Comparison of ENCODE assay signal across 10 cellular contexts in genomic region chr4:102610007-102610406, GRCh38.
DNase-seq lines count a peak whose midpoint lies in the region; ATAC-seq and TF ChIP-seq lines count a peak whose summit lies in the region.
"Had no signal": no experiment of that assay in that cellular context is flagged by ENCODE, and none has a peak within 500 bp of the region (broad histone marks: within the 10 kb centered on the region; RNA-seq: fewer than 3 reads in every experiment).

No MANE protein-coding gene starts in this region.

- H3K4me1 Mint-ChIP-seq in chondrocyte (ENCODE audit: low read depth) = no peaks in the 10 kb centered on the region

- H3K56ac ChIP-seq in mesendoderm (ENCODE audit: low read length) = no peak overlapping the region

- H3K36me3 Mint-ChIP-seq in chondrocyte (ENCODE audit: low read depth) = peaks cover 41% of the 10 kb centered on the region

- no peak overlapping the region for H2BK5ac ChIP-seq in mesendoderm (ENCODE audit: low read length)

- H3K27ac Mint-ChIP-seq in chondrocyte (ENCODE audit: unreplicated experiment) = no peak overlapping the region

- no peak overlapping the region for H3K23ac ChIP-seq in mesendoderm (ENCODE audit: low read length)

- no peaks in the 10 kb centered on the region for H3K36me3 ChIP-seq in mesendoderm (ENCODE audit: control insufficient read depth, insufficient read depth, low read length)

- no peak overlapping the region for H3K4me3 ChIP-seq in mesendoderm (ENCODE audit: low read length)

- no peak overlapping the region for H4K8ac ChIP-seq in mesendoderm (ENCODE audit: low read depth, low read length)

- H2BK15ac ChIP-seq in mesendoderm (replicated peaks; ENCODE audit: low read depth) = no peak overlapping the region

- no peak overlapping the region for H3K18ac ChIP-seq in mesendoderm (ENCODE audit: low read length)

- no peaks in the 10 kb centered on the region for H3K27me3 ChIP-seq in mesendoderm (ENCODE audit: insufficient read depth, low read length, poor library complexity)

- no peaks in the 10 kb centered on the region for H3K79me2 ChIP-seq in mesendoderm (ENCODE audit: control insufficient read depth, insufficient read depth, low read length)

- no peaks in the 10 kb centered on the region for H3K27me3 Mint-ChIP-seq in chondrocyte (ENCODE audit: low read depth)

- H3K79me1 ChIP-seq in mesendoderm (ENCODE audit: low read length) = no peaks in the 10 kb centered on the region

- no peaks in the 10 kb centered on the region for H3K9me3 Mint-ChIP-seq in chondrocyte (ENCODE audit: low read depth)

- H3K4me1 ChIP-seq in mesendoderm (ENCODE audit: control insufficient read depth, low read depth, low read length) = peaks cover 6% of the 10 kb centered on the region

- H3K4me3 Mint-ChIP-seq in chondrocyte (ENCODE audit: unreplicated experiment) = no peak overlapping the region

- no peak overlapping the region for H4K5ac ChIP-seq in mesendoderm (ENCODE audit: low read length)

- H3K9ac ChIP-seq in mesendoderm (ENCODE audit: low read length) = no peak overlapping the region

- no peak overlapping the region for H3K4me2 ChIP-seq in mesendoderm (ENCODE audit: low read length)

- peak; percentile 19 for DNase-seq in A172 (ENCODE audit: low spot score)
- DNase-seq in ELR (ENCODE audit: low read depth) = peak; percentile 27
- peak; percentile 9 for DNase-seq in NCI-H69 (lab: John Stamatoyannopoulos, UW)
- DNase-seq in chondrocyte (ENCODE audit: low spot score) = no peak
- no peak for DNase-seq in NCI-H146 treated with DMSO at 0.1 percent for 48 hours (lab: John Stamatoyannopoulos, UW; ENCODE audit: unreplicated experiment)
- no peak for DNase-seq in foreskin melanocyte
- DNase-seq in mesendoderm = no peak
- DNase-seq: activated CD4-positive, alpha-beta T cell treated with anti-CD3 and anti-CD28 coated beads for 48 hours; stimulated activated CD4-positive, alpha-beta T cell treated with anti-CD3 and anti-CD28 coated beads, Interleukin-2, amount 100 ng/mL, for 48 hours had no signal

- peak; percentile 70 for TF ChIP-seq CTCF in chondrocyte (IDR thresholded peaks at IDR 0.05)

- H2AK5ac ChIP-seq in mesendoderm (ENCODE audit: low read length) = no peak overlapping the region

- no peak for ATAC-seq in HG03457 (IDR thresholded peaks at IDR 0.05; ENCODE audit: unreplicated experiment)

- no peak overlapping the region for H3K27ac ChIP-seq in mesendoderm (ENCODE audit: low read depth, low read length)

- H3K4ac ChIP-seq in mesendoderm (ENCODE audit: low read depth, low read length) = no peak overlapping the region

- H2BK120ac ChIP-seq in mesendoderm (ENCODE audit: low read depth, low read length) = no peak overlapping the region

Comparison
In these comparisons a context has a peak if more than half of its experiments do, and no peak if none do; other contexts are left out.
1. DNase-seq: peak in A172 (single experiment), ELR (single experiment) and NCI-H69 (single experiment); none in chondrocyte (single experiment), NCI-H146 treated with DMSO at 0.1 percent for 48 hours (single experiment), foreskin melanocyte (single experiment) and mesendoderm (single experiment).